ENCODE assay signal across 8 cellular contexts in the genomic region with DNA sequence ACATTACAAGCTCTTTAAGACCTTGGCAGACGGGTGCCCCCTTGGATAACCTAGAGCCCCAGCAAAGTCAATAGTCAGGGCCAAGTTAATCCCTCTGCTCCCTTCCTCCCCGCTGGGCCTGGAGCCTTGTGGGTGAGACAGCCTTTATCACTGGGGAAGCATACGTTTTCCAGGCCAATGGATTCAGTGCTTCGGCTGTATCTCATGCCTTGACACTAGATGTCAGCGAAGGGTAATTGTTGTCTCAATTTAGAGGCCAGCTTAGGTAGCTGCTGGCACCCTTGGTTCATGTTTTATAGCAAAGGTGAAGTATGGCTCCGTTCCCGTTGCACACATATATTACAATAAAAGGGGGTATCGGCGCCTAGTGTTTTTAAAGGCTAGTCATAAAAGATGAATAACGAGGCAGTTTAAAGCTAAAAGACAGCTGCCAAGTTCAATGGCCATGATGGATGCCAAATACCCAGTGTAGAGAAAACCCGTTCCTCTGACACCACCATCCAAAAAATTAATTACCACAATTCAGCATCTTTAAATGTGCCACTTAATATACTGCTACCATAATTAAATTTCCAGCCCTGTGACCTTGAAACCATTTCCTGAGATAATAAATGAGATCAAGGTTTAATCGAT. TPM values are rescaled to one million over a fixed set of nuclear protein-coding genes. Genes with fewer than 3 reads are reported as not detected.
A peak's percentile ranks its signal among the peaks of the same experiment; 100 is the strongest.
DNase-seq lines count a peak whose midpoint lies in the region; ATAC-seq and TF ChIP-seq lines count a peak whose summit lies in the region.

No MANE protein-coding gene starts in this region.

- H3K27ac Mint-ChIP-seq in HFFc6, result no peak overlapping the region

- DNase-seq in ACHN (peak; percentile 16), HFFc6 (no peak), NCI-H82 treated with DMSO at 0.1 percent for 48 hours (lab: John Stamatoyannopoulos, UW; ENCODE audit: unreplicated experiment) (peak; percentile 73), fibroblast of the aortic adventitia (ENCODE audit: low read depth) (peak; percentile 15), NCI-H1048 (lab: John Stamatoyannopoulos, UW) (no peak)
- no peak for DNase-seq in activated T-cell treated with anti-CD3 and anti-CD28 coated beads, Interleukin-2, amount 50 U/mL, for 1 hour

- H3K27me3 Mint-ChIP-seq in HFFc6 (ENCODE audit: insufficient read depth), result peaks cover 11% of the 10 kb centered on the region

- in situ Hi-C loops in ACHN (cut with HindIII; ENCODE audit: low pct_ligation_motif_present, low pct_unique_long_range_greater_than_20kb, low sequenced_read_pairs), result no loop called here

- H3K9me3 Mint-ChIP-seq in HFFc6, result no peaks in the 10 kb centered on the region; the same call in 1 of the 2 replicates

- H3K4me1 Mint-ChIP-seq in HFFc6 (ENCODE audit: low read depth), result no peaks in the 10 kb centered on the region

- TF ChIP-seq CTCF in HFFc6 (IDR thresholded peaks at IDR 0.05), result peak; percentile 19; the same call in 1 of the 2 replicates
- TF ChIP-seq CTCF in fibroblast of the aortic adventitia (IDR thresholded peaks at IDR 0.05; ENCODE audit: insufficient read depth, low read length), result no peak

- H3K4me3 ChIP-seq in fibroblast of the aortic adventitia (ENCODE audit: low read depth, low read length), result no peak overlapping the region

- H3K36me3 Mint-ChIP-seq in HFFc6 (ENCODE audit: low read depth), result no peaks in the 10 kb centered on the region

- ATAC-seq in HG03095 (IDR thresholded peaks at IDR 0.05; ENCODE audit: unreplicated experiment) (no peak), HG03460 (IDR thresholded peaks at IDR 0.05; ENCODE audit: unreplicated experiment) (no peak)

- no peak overlapping the region for H3K4me3 Mint-ChIP-seq in HFFc6

RNA-seq across cellular contexts. Expression of a gene that starts 52.3 kb away (rescaled TPM):
- 10 to 100 TPM; 60.8 to 68.0 (median 63.5) TPM for total RNA-seq in HFFc6 (2021; fragmentation: NEBNext Ultra II Directional; extraction: Animal tissue kit (Norgen Biotek cat#: 25700))
- 107 and 408 TPM in 2 replicates for total RNA-seq in fibroblast of the aortic adventitia (ENCODE audit: low replicate concordance)

Comparison
In these comparisons a context has a peak if more than half of its experiments do, and no peak if none do; other contexts are left out.
1. DNase-seq: peak in ACHN (single experiment), NCI-H82 treated with DMSO at 0.1 percent for 48 hours (single experiment) and fibroblast of the aortic adventitia (single experiment); none in HFFc6 (single experiment), NCI-H1048 (single experiment) and activated T-cell treated with anti-CD3 and anti-CD28 coated beads, Interleukin-2, amount 50 U/mL, for 1 hour (single experiment).